16 cellular contexts compared by ENCODE assay signal in genomic region chr11:73520358-73521061, GRCh38.
DNase-seq lines count a peak whose midpoint lies in the region; ATAC-seq lines count a peak whose summit lies in the region.
"Had no signal": no experiment of that assay in that cellular context is flagged by ENCODE, and none has a peak within 500 bp of the region (broad histone marks: within the 10 kb centered on the region; RNA-seq: fewer than 3 reads in every experiment).

No MANE protein-coding gene starts in this region.

- DNase-seq in NOMO-1 treated with DMSO at 0.1 percent for 48 hours (lab: John Stamatoyannopoulos, UW; ENCODE audit: unreplicated experiment) (peak; percentile 51), NOMO-1 treated with dmso at 0.1 percent for 144 hours (lab: John Stamatoyannopoulos, UW; ENCODE audit: unreplicated experiment) (no peak), NAMALWA (ENCODE audit: low spot score) (peak; percentile 37), LoVo (ENCODE audit: low spot score) (no peak)
- no peak for DNase-seq in activated CD8-positive, alpha-beta T cell treated with anti-CD3 and anti-CD28 coated beads, Interleukin-2, amount 10 ng/mL, durations not matched to agents 7 days and 5 days
- DNase-seq in naive thymus-derived CD4-positive, alpha-beta T cell, result no peak
- DNase-seq: central memory CD4-positive, alpha-beta T cell; gastrocnemius medialis; KBM-7; NCI-H774; SW 1271; trophoblast cell had no signal

- H3K27ac Mint-ChIP-seq in activated CD8-positive, alpha-beta T cell treated with anti-CD3 and anti-CD28 coated beads, Interleukin-2, amount 10 ng/mL, durations not matched to agents 7 days and 5 days, result peak overlapping the region; percentile 65
- H3K27ac Mint-ChIP-seq in naive thymus-derived CD4-positive, alpha-beta T cell, result peak overlapping the region in 5 of 9 donors; percentile 23 to 81 (median 63)

- H3K9me3 ChIP-seq in naive thymus-derived CD4-positive, alpha-beta T cell (ENCODE audit: control insufficient read depth in 2 of 3, low read length in 3 of 3), result no peaks in the 10 kb centered on the region
- H3K9me3 ChIP-seq: gastrocnemius medialis had no signal

- POLR2A ChIA-PET in activated CD8-positive, alpha-beta T cell treated with anti-CD3 and anti-CD28 coated beads, Interleukin-2, amount 10 ng/mL, durations not matched to agents 7 days and 5 days (lab: Charles Lee), result interaction anchor here (0.9 kb wide), 2 partner anchors 18 to 102 kb away, joined by 4 read pairs; no protein-coding TSS in a partner anchor
- POLR2A ChIA-PET in naive thymus-derived CD4-positive, alpha-beta T cell (lab: Charles Lee), result interaction anchor here (0.7 to 0.9 kb wide), 2 partner anchors 10 to 176 kb away, joined by 3 to 4 read pairs; no protein-coding TSS in a partner anchor

- intact Hi-C loops in naive thymus-derived CD4-positive, alpha-beta T cell (cut with micrococcal nuclease), result loop anchor here in 1 of 2 donors (1.0 kb wide), 1 partner anchor 18 kb away; no protein-coding TSS in a partner anchor

- no peaks in the 10 kb centered on the region for H3K9me3 Mint-ChIP-seq in activated CD8-positive, alpha-beta T cell treated with anti-CD3 and anti-CD28 coated beads, Interleukin-2, amount 10 ng/mL, durations not matched to agents 7 days and 5 days (ENCODE audit: insufficient read depth)
- peaks cover 0 to 6% (median 0%) of the 10 kb centered on the region in 11 donors for H3K9me3 Mint-ChIP-seq in naive thymus-derived CD4-positive, alpha-beta T cell

- H3K4me1 ChIP-seq in naive thymus-derived CD4-positive, alpha-beta T cell (ENCODE audit: control insufficient read depth in 2 of 2, insufficient read depth in 2 of 2, low read length in 2 of 2), result peaks cover 0 to 5% of the 10 kb centered on the region in 2 donors

- no peak overlapping the region for H3K4me3 ChIP-seq in naive thymus-derived CD4-positive, alpha-beta T cell (ENCODE audit: low read length)
- H3K4me3 ChIP-seq: A549, gastrocnemius medialis, lung had no signal

- H3K27ac ChIP-seq in naive thymus-derived CD4-positive, alpha-beta T cell (ENCODE audit: low read depth, low read length), result no peak overlapping the region
- H3K27ac ChIP-seq: A549, gastrocnemius medialis had no signal

- H3K36me3 Mint-ChIP-seq in activated CD8-positive, alpha-beta T cell treated with anti-CD3 and anti-CD28 coated beads, Interleukin-2, amount 10 ng/mL, durations not matched to agents 7 days and 5 days (ENCODE audit: low read depth), result peaks cover 6% of the 10 kb centered on the region
- peaks cover 0 to 24% (median 15%) of the 10 kb centered on the region in 5 donors for H3K36me3 Mint-ChIP-seq in naive thymus-derived CD4-positive, alpha-beta T cell

- no peaks in the 10 kb centered on the region for H3K27me3 Mint-ChIP-seq in activated CD8-positive, alpha-beta T cell treated with anti-CD3 and anti-CD28 coated beads, Interleukin-2, amount 10 ng/mL, durations not matched to agents 7 days and 5 days (ENCODE audit: low read depth)
- H3K27me3 Mint-ChIP-seq in naive thymus-derived CD4-positive, alpha-beta T cell, result no peaks in the 10 kb centered on the region

- H3K36me3 ChIP-seq in naive thymus-derived CD4-positive, alpha-beta T cell (ENCODE audit: control insufficient read depth in 2 of 3, insufficient read depth in 3 of 3, low read length in 3 of 3), result no peaks in the 10 kb centered on the region
- H3K36me3 ChIP-seq: gastrocnemius medialis had no signal

- peak overlapping the region; percentile 35 for H3K4me3 Mint-ChIP-seq in activated CD8-positive, alpha-beta T cell treated with anti-CD3 and anti-CD28 coated beads, Interleukin-2, amount 10 ng/mL, durations not matched to agents 7 days and 5 days
- H3K4me3 Mint-ChIP-seq in naive thymus-derived CD4-positive, alpha-beta T cell, result peak overlapping the region in 3 of 10 donors; percentile 25 to 56 (median 45)

- peaks cover 27% of the 10 kb centered on the region for H3K4me1 Mint-ChIP-seq in activated CD8-positive, alpha-beta T cell treated with anti-CD3 and anti-CD28 coated beads, Interleukin-2, amount 10 ng/mL, durations not matched to agents 7 days and 5 days (ENCODE audit: low read depth)
- H3K4me1 Mint-ChIP-seq in naive thymus-derived CD4-positive, alpha-beta T cell, result peaks cover 19 to 33% (median 26%) of the 10 kb centered on the region in 7 donors

- CTCF ChIA-PET in activated CD8-positive, alpha-beta T cell treated with anti-CD3 and anti-CD28 coated beads, Interleukin-2, amount 10 ng/mL, durations not matched to agents 7 days and 5 days (lab: Charles Lee), result interaction anchor here (0.7 to 1.9 kb wide), 4 partner anchors 10 to 106 kb away, joined by 3 to 6 read pairs (median 4); no protein-coding TSS in a partner anchor
- CTCF ChIA-PET in naive thymus-derived CD4-positive, alpha-beta T cell (lab: Charles Lee), result no interaction called here

- ATAC-seq in activated CD8-positive, alpha-beta T cell treated with anti-CD3 and anti-CD28 coated beads, Interleukin-2, amount 10 ng/mL, durations not matched to agents 7 days and 5 days, result peak; percentile 44
- no peak for ATAC-seq in naive thymus-derived CD4-positive, alpha-beta T cell
- ATAC-seq in HG02678 (IDR thresholded peaks at IDR 0.05; ENCODE audit: unreplicated experiment), result no peak
- no peak for ATAC-seq in GM18498 (IDR thresholded peaks at IDR 0.05; ENCODE audit: unreplicated experiment)
- ATAC-seq: gastrocnemius medialis had no signal

- no peaks in the 10 kb centered on the region for H3K27me3 ChIP-seq in naive thymus-derived CD4-positive, alpha-beta T cell (ENCODE audit: control insufficient read depth in 2 of 2, insufficient read depth in 2 of 2, low read length in 2 of 2)
- H3K27me3 ChIP-seq: gastrocnemius medialis had no signal

Comparison
In these comparisons a context has a peak if more than half of its experiments do, and no peak if none do; other contexts are left out.
1. DNase-seq: peak in NOMO-1 treated with DMSO at 0.1 percent for 48 hours (single experiment) and NAMALWA (single experiment); none in NOMO-1 treated with dmso at 0.1 percent for 144 hours (single experiment), activated CD8-positive, alpha-beta T cell treated with anti-CD3 and anti-CD28 coated beads, Interleukin-2, amount 10 ng/mL, durations not matched to agents 7 days and 5 days (single experiment), naive thymus-derived CD4-positive, alpha-beta T cell (0 of 9) and LoVo (single experiment).